In the genomic region with DNA sequence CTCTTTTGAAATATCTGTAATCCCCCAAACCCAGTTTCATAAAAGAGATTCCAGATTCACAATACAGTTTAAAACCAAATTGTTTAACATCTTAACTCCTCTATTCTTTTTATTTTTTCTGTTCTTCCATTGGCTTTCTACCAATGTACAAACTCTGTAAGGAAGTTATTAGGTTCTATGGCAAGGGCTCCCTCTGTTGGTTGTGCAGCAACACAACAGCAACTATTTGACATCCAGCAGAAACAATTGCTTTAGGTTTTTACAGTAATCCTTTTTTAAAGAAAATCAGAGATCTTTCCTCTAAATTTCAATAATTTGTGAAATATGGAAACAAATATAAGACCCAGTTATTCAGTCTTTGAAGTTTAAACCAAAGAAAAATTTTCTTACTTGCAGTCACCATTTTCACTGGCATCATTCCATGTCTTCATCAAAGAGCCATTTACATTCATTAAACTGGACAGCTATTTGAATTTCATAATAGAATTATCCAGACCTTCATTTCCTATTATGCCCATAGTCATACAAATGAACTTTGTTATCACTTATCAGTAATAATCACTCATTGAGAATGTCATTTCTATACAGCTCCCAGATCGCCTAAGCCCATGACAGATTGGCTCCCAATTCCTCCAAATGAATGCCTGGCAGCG, we compare ENCODE assay signal across 8 cellular contexts. TPM values are rescaled to one million over a fixed set of nuclear protein-coding genes. Genes with fewer than 3 reads are reported as not detected.
A peak's percentile ranks its signal among the peaks of the same experiment; 100 is the strongest.
DNase-seq lines count a peak whose midpoint lies in the region; ATAC-seq and TF ChIP-seq lines count a peak whose summit lies in the region.

No MANE protein-coding gene starts in this region.

- no peak overlapping the region for H3K4me3 Mint-ChIP-seq in activated CD4-positive, alpha-beta memory T cell treated with anti-CD3 and anti-CD28 coated beads, Interleukin-2, amount 10 ng/mL, durations not matched to agents 7 days and 5 days
- H3K4me3 Mint-ChIP-seq in progenitor cell of endocrine pancreas (ENCODE audit: low read depth): no peak overlapping the region

- peaks cover 6% of the 10 kb centered on the region for H3K27me3 Mint-ChIP-seq in activated CD4-positive, alpha-beta memory T cell treated with anti-CD3 and anti-CD28 coated beads, Interleukin-2, amount 10 ng/mL, durations not matched to agents 7 days and 5 days
- H3K27me3 Mint-ChIP-seq in progenitor cell of endocrine pancreas: no peaks in the 10 kb centered on the region

- CTCF ChIA-PET in activated CD4-positive, alpha-beta memory T cell treated with anti-CD3 and anti-CD28 coated beads, Interleukin-2, amount 10 ng/mL, durations not matched to agents 7 days and 5 days (lab: Charles Lee): interaction anchor here (0.6 to 7.6 kb wide), 30 partner anchors 9 to 690 kb away, joined by 3 to 70 read pairs (median 4); no protein-coding TSS in a partner anchor

- peak; percentile 92 for TF ChIP-seq CTCF in HFF-Myc (IDR thresholded peaks at IDR 0.05; ENCODE audit: low read depth, low read length, missing control alignments)
- TF ChIP-seq CTCF in foreskin fibroblast (IDR thresholded peaks at IDR 0.05; ENCODE audit: low read depth, low read length): peak; percentile 89
- peak; percentile 94 for TF ChIP-seq CTCF in progenitor cell of endocrine pancreas (IDR thresholded peaks at IDR 0.05; ENCODE audit: unreplicated experiment)

- no peak overlapping the region for H3K27ac Mint-ChIP-seq in activated CD4-positive, alpha-beta memory T cell treated with anti-CD3 and anti-CD28 coated beads, Interleukin-2, amount 10 ng/mL, durations not matched to agents 7 days and 5 days
- H3K27ac Mint-ChIP-seq in progenitor cell of endocrine pancreas: no peak overlapping the region

- H3K4me3 ChIP-seq in HFF-Myc (replicated peaks; ENCODE audit: low read depth, low read length) (no peak overlapping the region), foreskin fibroblast (ENCODE audit: low read depth in 1 of 2, low read length in 2 of 2) (no peak overlapping the region)

- peak; percentile 78 for DNase-seq in DMS153 treated with DMSO at 0.1 percent for 48 hours (lab: John Stamatoyannopoulos, UW; ENCODE audit: unreplicated experiment)
- DNase-seq in HFF-Myc (ENCODE audit: extremely low read depth, low read depth): peak; percentile 45
- peak; percentile 28 to 65 for DNase-seq in NCI-H526 (lab: John Stamatoyannopoulos, UW)
- peak; percentile 41 for DNase-seq in activated CD4-positive, alpha-beta memory T cell treated with anti-CD3 and anti-CD28 coated beads, Interleukin-2, amount 10 ng/mL, durations not matched to agents 7 days and 5 days
- DNase-seq in foreskin fibroblast: peak; percentile 51 to 84
- DNase-seq in progenitor cell of endocrine pancreas (ENCODE audit: low spot score, unreplicated experiment): peak; percentile 13

- H3K36me3 Mint-ChIP-seq in activated CD4-positive, alpha-beta memory T cell treated with anti-CD3 and anti-CD28 coated beads, Interleukin-2, amount 10 ng/mL, durations not matched to agents 7 days and 5 days (ENCODE audit: low read depth): no peaks in the 10 kb centered on the region
- H3K36me3 Mint-ChIP-seq in progenitor cell of endocrine pancreas (ENCODE audit: insufficient read depth): no peaks in the 10 kb centered on the region

- ATAC-seq in HG03439 (IDR thresholded peaks at IDR 0.05; ENCODE audit: unreplicated experiment) (no peak), GM18498 (IDR thresholded peaks at IDR 0.05; ENCODE audit: unreplicated experiment) (no peak)

- POLR2A ChIA-PET in activated CD4-positive, alpha-beta memory T cell treated with anti-CD3 and anti-CD28 coated beads, Interleukin-2, amount 10 ng/mL, durations not matched to agents 7 days and 5 days (lab: Charles Lee): no interaction called here

- no peaks in the 10 kb centered on the region for H3K9me3 Mint-ChIP-seq in activated CD4-positive, alpha-beta memory T cell treated with anti-CD3 and anti-CD28 coated beads, Interleukin-2, amount 10 ng/mL, durations not matched to agents 7 days and 5 days
- no peaks in the 10 kb centered on the region for H3K9me3 Mint-ChIP-seq in progenitor cell of endocrine pancreas (ENCODE audit: low read depth)

- H3K4me1 Mint-ChIP-seq in activated CD4-positive, alpha-beta memory T cell treated with anti-CD3 and anti-CD28 coated beads, Interleukin-2, amount 10 ng/mL, durations not matched to agents 7 days and 5 days: no peaks in the 10 kb centered on the region
- H3K4me1 Mint-ChIP-seq in progenitor cell of endocrine pancreas (ENCODE audit: low read depth): no peaks in the 10 kb centered on the region

RNA-seq across cellular contexts. Expression of gene RNF11, which starts 46.5 kb away (rescaled TPM):
- 10 to 100 TPM; 34.8 to 39.7 TPM for total RNA-seq in activated CD4-positive, alpha-beta memory T cell treated with anti-CD3 and anti-CD28 coated beads, Interleukin-2, amount 10 ng/mL, durations not matched to agents 7 days and 5 days
- 67.5 and 74.5 TPM in 2 replicates for total RNA-seq in progenitor cell of endocrine pancreas

Comparison
In these comparisons a context has a peak if more than half of its experiments do, and no peak if none do; other contexts are left out.
1. DNase-seq: peak in every context shown above with its lines; median percentile 78 in DMS153 treated with DMSO at 0.1 percent for 48 hours; 68 in foreskin fibroblast; 46 in NCI-H526; 45 in HFF-Myc; 41 in activated CD4-positive, alpha-beta memory T cell treated with anti-CD3 and anti-CD28 coated beads, Interleukin-2, amount 10 ng/mL, durations not matched to agents 7 days and 5 days; 13 in progenitor cell of endocrine pancreas.